Comparison of ENCODE assay signal across 34 cellular contexts in the genomic region with DNA sequence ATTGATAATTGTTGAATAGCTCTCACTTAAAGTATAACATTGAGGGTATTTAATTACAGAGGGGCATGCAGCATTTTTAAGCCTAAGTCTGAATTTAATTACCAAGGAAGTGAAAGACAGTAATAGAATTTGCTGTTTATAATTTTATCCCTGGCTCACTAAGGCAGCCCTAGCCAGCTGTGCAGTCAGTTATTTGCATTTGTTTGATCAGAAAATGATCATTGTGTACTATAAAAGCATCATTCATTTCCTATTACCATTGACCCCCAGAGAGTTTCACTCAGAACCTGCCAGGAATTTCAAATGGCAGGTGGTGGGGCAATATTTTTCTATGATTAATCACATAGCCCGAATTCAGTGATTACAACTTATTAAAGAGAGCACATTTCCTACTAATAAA.
"Had no signal": no experiment of that assay in that cellular context is flagged by ENCODE, and none has a peak within 500 bp of the region (broad histone marks: within the 10 kb centered on the region; RNA-seq: fewer than 3 reads in every experiment).

No MANE protein-coding gene starts in this region.

- H3K36me3 ChIP-seq: breast epithelium, left lung, neural progenitor cell, right lobe of liver, upper lobe of left lung had no signal

- ATAC-seq: activated CD4-positive, CD25-positive, alpha-beta regulatory T cell treated with anti-CD3 and anti-CD28 coated beads, Interleukin-2, amount 50 U/mL, for 24 hours; activated CD8-positive, alpha-beta memory T cell treated with anti-CD3 and anti-CD28 coated beads, Interleukin-2, amount 10 ng/mL, durations not matched to agents 7 days and 5 days; activated CD8-positive, alpha-beta T cell treated with anti-CD3 and anti-CD28 coated beads for 36 hours; effector memory CD8-positive, alpha-beta T cell; left lung; naive thymus-derived CD8-positive, alpha-beta T cell; right lobe of liver; stimulated activated naive B cell treated with anti-CD40 and anti-IgM and Interleukin-4, amounts not matched to agents 10 μg/mL and 1 μg/mL and 100 μg/mL, for 72 hours had no signal

- DNase-seq: activated CD4-positive, alpha-beta T cell treated with anti-CD3 and anti-CD28 coated beads, Interleukin-2, amount 10 ng/mL, durations not matched to agents 24 days and 14 days; activated CD8-positive, alpha-beta memory T cell treated with anti-CD3 and anti-CD28 coated beads, Interleukin-2, amount 10 ng/mL, durations not matched to agents 7 days and 5 days; activated CD8-positive, alpha-beta T cell treated with anti-CD3 and anti-CD28 coated beads for 36 hours; activated gamma-delta T cell; activated T-cell treated with anti-CD3 and anti-CD28 coated beads for 4 hours; amniotic stem cell; dorsolateral prefrontal cortex; effector memory CD8-positive, alpha-beta T cell; foreskin melanocyte; glutamatergic neuron; immature natural killer cell; kidney glomerular epithelial cell; left lung; posterior cingulate gyrus; right lobe of liver; small intestine; stimulated activated CD4-positive, alpha-beta T cell treated with anti-CD3 and anti-CD28 coated beads, Interleukin-15, amount 100 ng/mL, for 24 hours; stimulated activated CD8-positive, alpha-beta memory T cell treated with anti-CD3 and anti-CD28 coated beads, Interleukin-4, amount 100 ng/mL, for 48 hours; stimulated activated naive B cell treated with anti-CD40 and anti-IgM and Interleukin-4, amounts not matched to agents 10 μg/mL and 1 μg/mL and 100 μg/mL, for 72 hours; testis; upper lobe of left lung had no signal

- H3K4me1 ChIP-seq: breast epithelium, left lung, neural progenitor cell, right lobe of liver, testis, upper lobe of left lung had no signal

- H3K9me3 Mint-ChIP-seq: neural progenitor cell had no signal

- H2AFZ ChIP-seq: hepatocyte, neural progenitor cell had no signal

- FAIRE-seq: colon, endothelial cell of umbilical vein, small intestine had no signal

- H3K9me3 ChIP-seq: breast epithelium, right lobe of liver, testis, upper lobe of left lung had no signal

- H3K4me3 ChIP-seq: breast epithelium, dorsolateral prefrontal cortex, hepatocyte, left lung, lung, neural progenitor cell, right lobe of liver, testis, upper lobe of left lung had no signal

- H3K4me1 Mint-ChIP-seq: activated CD4-positive, alpha-beta T cell treated with anti-CD3 and anti-CD28 coated beads, Interleukin-2, amount 10 ng/mL, durations not matched to agents 24 days and 14 days; activated CD8-positive, alpha-beta memory T cell treated with anti-CD3 and anti-CD28 coated beads, Interleukin-2, amount 10 ng/mL, durations not matched to agents 7 days and 5 days; central memory CD8-positive, alpha-beta T cell; immature natural killer cell; neural progenitor cell; stimulated activated naive B cell treated with anti-CD40 and anti-IgM and Interleukin-4, amounts not matched to agents 10 μg/mL and 1 μg/mL and 100 μg/mL, for 72 hours had no signal

- H3K79me2 ChIP-seq: hepatocyte had no signal

- H3K4me3 Mint-ChIP-seq: activated CD4-positive, alpha-beta T cell treated with anti-CD3 and anti-CD28 coated beads, Interleukin-2, amount 10 ng/mL, durations not matched to agents 24 days and 14 days; activated CD8-positive, alpha-beta memory T cell treated with anti-CD3 and anti-CD28 coated beads, Interleukin-2, amount 10 ng/mL, durations not matched to agents 7 days and 5 days; activated CD8-positive, alpha-beta T cell treated with anti-CD3 and anti-CD28 coated beads for 36 hours; activated T-helper 1 cell treated with anti-CD3 and anti-CD28 coated beads, Interleukin-12 subunit alpha, Interleukin-12 subunit beta, Interleukin-2, Interleukin-4 antibody, amounts not matched to agents 30 ng/mL and 10 ng/mL and 1 ng/mL, durations not matched to agents 14 hours and 24 hours and 36 hours; central memory CD8-positive, alpha-beta T cell; effector memory CD8-positive, alpha-beta T cell; immature natural killer cell; neural progenitor cell; stimulated activated naive B cell treated with anti-CD40 and anti-IgM and Interleukin-4, amounts not matched to agents 10 μg/mL and 1 μg/mL and 100 μg/mL, for 72 hours; T-helper 2 cell treated with Interferon-gamma antibody and Interleukin-4, amounts not matched to agents 5 μg/mL and 100 μg/mL, for 36 hours had no signal

- H3K27ac Mint-ChIP-seq: activated CD4-positive, alpha-beta T cell treated with anti-CD3 and anti-CD28 coated beads, Interleukin-2, amount 10 ng/mL, durations not matched to agents 24 days and 14 days; activated CD8-positive, alpha-beta memory T cell treated with anti-CD3 and anti-CD28 coated beads, Interleukin-2, amount 10 ng/mL, durations not matched to agents 7 days and 5 days; activated CD8-positive, alpha-beta T cell treated with anti-CD3 and anti-CD28 coated beads for 36 hours; activated naive CD4-positive, alpha-beta T cell treated with anti-CD3 and anti-CD28 coated beads, Interleukin-2, amount 50 U/mL, for 72 hours; activated T-helper 1 cell treated with anti-CD3 and anti-CD28 coated beads, Interleukin-12 subunit alpha, Interleukin-12 subunit beta, Interleukin-2, Interleukin-4 antibody, amounts not matched to agents 30 ng/mL and 10 ng/mL and 1 ng/mL, durations not matched to agents 14 hours and 24 hours and 36 hours; effector memory CD8-positive, alpha-beta T cell; immature natural killer cell; neural progenitor cell; stimulated activated naive B cell treated with anti-CD40 and anti-IgM and Interleukin-4, amounts not matched to agents 10 μg/mL and 1 μg/mL and 100 μg/mL, for 72 hours had no signal

- H3K4me2 ChIP-seq: hepatocyte, neural progenitor cell had no signal

- H3K27me3 Mint-ChIP-seq: activated CD8-positive, alpha-beta memory T cell treated with anti-CD3 and anti-CD28 coated beads, Interleukin-2, amount 10 ng/mL, durations not matched to agents 7 days and 5 days had no signal

- H3K36me3 Mint-ChIP-seq: activated CD8-positive, alpha-beta memory T cell treated with anti-CD3 and anti-CD28 coated beads, Interleukin-2, amount 10 ng/mL, durations not matched to agents 7 days and 5 days; immature natural killer cell; neural progenitor cell; stimulated activated naive B cell treated with anti-CD40 and anti-IgM and Interleukin-4, amounts not matched to agents 10 μg/mL and 1 μg/mL and 100 μg/mL, for 72 hours had no signal

- H3K27ac ChIP-seq: breast epithelium, dorsolateral prefrontal cortex, hepatocyte, left lung, neural progenitor cell, right lobe of liver, testis, upper lobe of left lung, VCaP had no signal

- H3K9ac ChIP-seq: neural progenitor cell had no signal

- H3K27me3 ChIP-seq: breast epithelium, dorsolateral prefrontal cortex, hepatocyte, left lung, neural progenitor cell, right lobe of liver, testis, upper lobe of left lung had no signal
